In the genomic region with DNA sequence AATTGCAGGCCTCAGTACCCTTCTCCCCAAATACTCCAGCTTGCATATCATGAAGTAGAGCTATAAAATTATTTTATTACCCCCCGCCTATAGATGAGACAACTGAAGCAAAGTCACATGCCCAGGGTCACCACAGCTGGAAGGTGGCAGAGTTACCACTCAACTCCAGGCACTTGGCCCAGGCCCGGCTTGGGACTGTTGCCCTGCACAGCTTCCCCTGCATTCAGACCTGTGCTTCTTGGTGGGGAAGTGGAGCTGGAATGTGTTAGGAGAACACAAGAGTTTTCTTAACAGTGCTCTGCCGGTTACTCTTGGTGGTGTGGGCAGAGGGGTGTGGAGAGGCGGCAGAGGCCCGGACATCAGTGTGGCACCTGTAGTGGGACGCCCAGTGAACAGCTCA, we compare ENCODE assay signal across 23 cellular contexts.
DNase-seq lines count a peak whose midpoint lies in the region; ATAC-seq and TF ChIP-seq lines count a peak whose summit lies in the region.
"Had no signal": no experiment of that assay in that cellular context is flagged by ENCODE, and none has a peak within 500 bp of the region (broad histone marks: within the 10 kb centered on the region; RNA-seq: fewer than 3 reads in every experiment).

No MANE protein-coding gene starts in this region.

- no peaks in the 10 kb centered on the region for H3K9me3 ChIP-seq in KOPT-K1 (ENCODE audit: insufficient read depth, low read length, poor library complexity, severe bottlenecking)
- peaks cover 0 to 12% (median 4%) of the 10 kb centered on the region in 4 donors for H3K9me3 ChIP-seq in stomach
- H3K9me3 ChIP-seq: HAP-1, neutrophil, prostate gland had no signal

- H3K4me1 Mint-ChIP-seq in activated T-cell treated with anti-CD3 and anti-CD28 coated beads, Interleukin-2, amount 50 U/mL, for 72 hours (ENCODE audit: low read depth) = peaks cover 78% of the 10 kb centered on the region
- peaks cover 28% of the 10 kb centered on the region for H3K4me1 Mint-ChIP-seq in activated T-cell treated with anti-CD3 and anti-CD28 coated beads, Interleukin-2, amount 50 U/mL, for 4 hours (ENCODE audit: low read depth)
- peaks cover 61% of the 10 kb centered on the region for H3K4me1 Mint-ChIP-seq in dendritic cell treated with granulocyte-macrophage colony-stimulating factor and Interleukin-4, amounts not matched to agents 40 ng/mL and 50 ng/mL, for 4 days (ENCODE audit: low read depth)

- 65 to 90% (median 74%) methylated on average over 6 of the region's 6 CpGs for WGBS in stomach, 5 donors

- H3K4me1 ChIP-seq in stomach = peaks cover 59 to 78% (median 68%) of the 10 kb centered on the region in 4 donors
- H3K4me1 ChIP-seq: HAP-1, prostate gland had no signal

- no peak for TF ChIP-seq CTCF in stomach (IDR thresholded peaks at IDR 0.05)

- H3K36me3 Mint-ChIP-seq in activated T-cell treated with anti-CD3 and anti-CD28 coated beads, Interleukin-2, amount 50 U/mL, for 72 hours (ENCODE audit: insufficient read depth in 2 of 2) = peaks cover 11 to 15% of the 10 kb centered on the region in 2 donors
- peaks cover 9% of the 10 kb centered on the region for H3K36me3 Mint-ChIP-seq in activated T-cell treated with anti-CD3 and anti-CD28 coated beads, Interleukin-2, amount 50 U/mL, for 4 hours (ENCODE audit: insufficient read depth)
- peaks cover 33% of the 10 kb centered on the region for H3K36me3 Mint-ChIP-seq in dendritic cell treated with granulocyte-macrophage colony-stimulating factor and Interleukin-4, amounts not matched to agents 40 ng/mL and 50 ng/mL, for 4 days (ENCODE audit: low read depth)

- no peak for TF ChIP-seq POLR2A in stomach (IDR thresholded peaks at IDR 0.05)

- H3K27me3 ChIP-seq in stomach = no peaks in the 10 kb centered on the region
- H3K27me3 ChIP-seq: BLaER1, dorsolateral prefrontal cortex, neutrophil had no signal

- no peak for ATAC-seq in activated T-cell treated with anti-CD3 and anti-CD28 coated beads, Interleukin-2, amount 50 U/mL, for 72 hours (replicated peaks in 1 of 2)
- no peak for ATAC-seq in activated T-cell treated with anti-CD3 and anti-CD28 coated beads, Interleukin-2, amount 50 U/mL, for 4 hours
- ATAC-seq in GM18870 (IDR thresholded peaks at IDR 0.05; ENCODE audit: unreplicated experiment) (no peak), GM21360 (IDR thresholded peaks at IDR 0.05; ENCODE audit: unreplicated experiment) (no peak)

- no peak for TF ChIP-seq EP300 in stomach (IDR thresholded peaks at IDR 0.05)

- H3K27ac Mint-ChIP-seq in activated T-cell treated with anti-CD3 and anti-CD28 coated beads, Interleukin-2, amount 50 U/mL, for 72 hours = peak overlapping the region; percentile 91
- H3K27ac Mint-ChIP-seq in dendritic cell treated with granulocyte-macrophage colony-stimulating factor and Interleukin-4, amounts not matched to agents 40 ng/mL and 50 ng/mL, for 4 days = peak overlapping the region; percentile 81
- H3K27ac Mint-ChIP-seq: activated naive CD4-positive, alpha-beta T cell treated with anti-CD3 and anti-CD28 coated beads for 36 hours had no signal

- intact Hi-C loops in dendritic cell treated with granulocyte-macrophage colony-stimulating factor and Interleukin-4, amounts not matched to agents 40 ng/mL and 50 ng/mL, for 4 days (cut with micrococcal nuclease) = no loop called here
- intact Hi-C loops in stomach (cut with DNase I; ENCODE audit: low total_unique reads) = no loop called here

- H3K36me3 ChIP-seq in KOPT-K1 (ENCODE audit: insufficient read depth, low read length) (no peaks in the 10 kb centered on the region), stomach (no peaks in the 10 kb centered on the region)
- H3K36me3 ChIP-seq: HAP-1, prostate gland had no signal

- H3K27ac ChIP-seq in KOPT-K1 (ENCODE audit: low read depth, low read length, poor library complexity, severe bottlenecking) (peak overlapping the region; percentile 100), stomach (peak overlapping the region in 3 of 5 donors; percentile 41 to 81 (median 57))
- H3K27ac ChIP-seq: BLaER1, dorsolateral prefrontal cortex, prostate gland, VCaP had no signal

- no peaks in the 10 kb centered on the region for H3K27me3 Mint-ChIP-seq in activated T-cell treated with anti-CD3 and anti-CD28 coated beads, Interleukin-2, amount 50 U/mL, for 72 hours (ENCODE audit: low read depth)
- H3K27me3 Mint-ChIP-seq in activated T-cell treated with anti-CD3 and anti-CD28 coated beads, Interleukin-2, amount 50 U/mL, for 4 hours (ENCODE audit: low read depth) = no peaks in the 10 kb centered on the region
- no peaks in the 10 kb centered on the region for H3K27me3 Mint-ChIP-seq in dendritic cell treated with granulocyte-macrophage colony-stimulating factor and Interleukin-4, amounts not matched to agents 40 ng/mL and 50 ng/mL, for 4 days

- no peak overlapping the region for H3K4me3 ChIP-seq in stomach
- H3K4me3 ChIP-seq: BLaER1, dorsolateral prefrontal cortex, HAP-1, prostate gland had no signal

- no peak for DNase-seq in activated T-cell treated with anti-CD3 and anti-CD28 coated beads, Interleukin-2, amount 50 U/mL, for 72 hours
- DNase-seq in activated T-cell treated with anti-CD3 and anti-CD28 coated beads, Interleukin-2, amount 50 U/mL, for 4 hours = no peak
- DNase-seq in stomach = no peak
- DNase-seq in SW480 (ENCODE audit: low spot score) = no peak
- DNase-seq: activated naive CD4-positive, alpha-beta T cell treated with anti-CD3 and anti-CD28 coated beads for 36 hours; anterior cingulate cortex; central memory CD4-positive, alpha-beta T cell; COR-L47; DMS79; dorsolateral prefrontal cortex; hypothalamus; NCI-H1092; NCI-H1930; NCI-H526 treated with DMSO at 0.1 percent for 48 hours had no signal

- no peak overlapping the region for H3K4me3 Mint-ChIP-seq in activated T-cell treated with anti-CD3 and anti-CD28 coated beads, Interleukin-2, amount 50 U/mL, for 72 hours
- H3K4me3 Mint-ChIP-seq in activated T-cell treated with anti-CD3 and anti-CD28 coated beads, Interleukin-2, amount 50 U/mL, for 4 hours = no peak overlapping the region
- no peak overlapping the region for H3K4me3 Mint-ChIP-seq in dendritic cell treated with granulocyte-macrophage colony-stimulating factor and Interleukin-4, amounts not matched to agents 40 ng/mL and 50 ng/mL, for 4 days
- H3K4me3 Mint-ChIP-seq: activated naive CD4-positive, alpha-beta T cell treated with anti-CD3 and anti-CD28 coated beads for 36 hours had no signal

- H3K9me3 Mint-ChIP-seq in activated T-cell treated with anti-CD3 and anti-CD28 coated beads, Interleukin-2, amount 50 U/mL, for 72 hours = peaks cover under 1% of the 10 kb centered on the region in 2 donors
- H3K9me3 Mint-ChIP-seq in activated T-cell treated with anti-CD3 and anti-CD28 coated beads, Interleukin-2, amount 50 U/mL, for 4 hours = peaks cover 8% of the 10 kb centered on the region
- H3K9me3 Mint-ChIP-seq in dendritic cell treated with granulocyte-macrophage colony-stimulating factor and Interleukin-4, amounts not matched to agents 40 ng/mL and 50 ng/mL, for 4 days = peaks cover 9% of the 10 kb centered on the region
